Comparison of ENCODE assay signal across 1 cellular context in genomic region chr12:100437038-100437841, GRCh38.
TF ChIP-seq lines count a peak whose summit lies in the region.

No MANE protein-coding gene starts in this region.

TF ChIP-seq in HepG2, 621 proteins besides CTCF, POLR2A, EP300 and RAD21 (continued from another document and continues in another):
- TF ChIP-seq NR2F6 (IDR thresholded peaks at IDR 0.05) = peak; percentile 92
- peak; percentile 90 for TF ChIP-seq NR2F6 (CRISPR knock-in tag; IDR thresholded peaks at IDR 0.05)
- no peak for TF ChIP-seq ZFP82 (CRISPR knock-in tag; IDR thresholded peaks at IDR 0.05; ENCODE audit: borderline replicate concordance)
- TF ChIP-seq ZNF234 (CRISPR knock-in tag; conservative IDR thresholded peaks at IDR 0.05) = no peak; the same call in 1 of the 2 replicates
- no peak; the same call in 1 of the 2 replicates for TF ChIP-seq ZNF652 (CRISPR knock-in tag; IDR thresholded peaks at IDR 0.05; ENCODE audit: borderline replicate concordance, low read depth)
- no peak for TF ChIP-seq HNRNPLL (IDR thresholded peaks at IDR 0.05; ENCODE audit: low read depth, low read length, poor library complexity, severe bottlenecking)
- TF ChIP-seq ZBTB38 (CRISPR knock-in tag; IDR thresholded peaks at IDR 0.05) = no peak
- TF ChIP-seq PRPF4 (IDR thresholded peaks at IDR 0.05; ENCODE audit: low read depth, low read length, poor library complexity, severe bottlenecking) = no peak
- TF ChIP-seq ZSCAN31 (CRISPR knock-in tag; IDR thresholded peaks at IDR 0.05; ENCODE audit: low read depth) = no peak
- peak; percentile 99 for TF ChIP-seq CEBPG (CRISPR knock-in tag; IDR thresholded peaks at IDR 0.05)
- TF ChIP-seq KLF9 (CRISPR knock-in tag; IDR thresholded peaks at IDR 0.05; ENCODE audit: low read depth) = no peak
- no peak for TF ChIP-seq TBP (CRISPR knock-in tag; IDR thresholded peaks at IDR 0.05)
- TF ChIP-seq ZNF12 (CRISPR knock-in tag; IDR thresholded peaks at IDR 0.05) = no peak
- TF ChIP-seq MAZ (IDR thresholded peaks at IDR 0.05; ENCODE audit: borderline replicate concordance, low read depth, low read length) = 0 out of 2 replicates have a peak, but pooled peaks have one; percentile 27
- TF ChIP-seq MAZ (CRISPR knock-in tag; IDR thresholded peaks at IDR 0.05; ENCODE audit: low read depth) = peak; percentile 53; the same call in 1 of the 2 replicates
- peak; percentile 97 for TF ChIP-seq RXRB (CRISPR knock-in tag; IDR thresholded peaks at IDR 0.05; ENCODE audit: borderline replicate concordance)
- TF ChIP-seq ETS1 (CRISPR knock-in tag; IDR thresholded peaks at IDR 0.05) = no peak
- TF ChIP-seq KLF12 (CRISPR knock-in tag; IDR thresholded peaks at IDR 0.05; ENCODE audit: borderline replicate concordance) = peak; percentile 64; the same call in 1 of the 2 replicates
- no peak for TF ChIP-seq ZNF75D (CRISPR knock-in tag; IDR thresholded peaks at IDR 0.05; ENCODE audit: borderline replicate concordance)
- no peak for TF ChIP-seq PCBP1 (IDR thresholded peaks at IDR 0.05; ENCODE audit: borderline replicate concordance, low read depth, low read length)
- peak; percentile 51; the same call in 1 of the 2 replicates for TF ChIP-seq ZNF770 (CRISPR knock-in tag; IDR thresholded peaks at IDR 0.05)
- no peak for TF ChIP-seq MAFF (IDR thresholded peaks at IDR 0.05; ENCODE audit: low read depth, low read length)
- TF ChIP-seq ZNF431 (CRISPR knock-in tag; IDR thresholded peaks at IDR 0.05; ENCODE audit: borderline replicate concordance, low read depth) = peak; percentile 32; the same call in 1 of the 2 replicates
- TF ChIP-seq CEBPB (IDR thresholded peaks at IDR 0.05; ENCODE audit: borderline replicate concordance, low read depth, low read length) = peak; percentile 98
- peak; percentile 44 for TF ChIP-seq UBTF (CRISPR knock-in tag; IDR thresholded peaks at IDR 0.05)
- no peak for TF ChIP-seq ZKSCAN5 (CRISPR knock-in tag; IDR thresholded peaks at IDR 0.05)
- TF ChIP-seq HNF4A (CRISPR knock-in tag; IDR thresholded peaks at IDR 0.05) = peak; percentile 97
- peak; percentile 84 for TF ChIP-seq ZSCAN9 (CRISPR knock-in tag; IDR thresholded peaks at IDR 0.05; ENCODE audit: borderline replicate concordance)
- no peak for TF ChIP-seq PREB (CRISPR knock-in tag; IDR thresholded peaks at IDR 0.05)
- no peak for TF ChIP-seq CBX1 (IDR thresholded peaks at IDR 0.05; ENCODE audit: low read depth)
- TF ChIP-seq NRL (CRISPR knock-in tag; IDR thresholded peaks at IDR 0.05; ENCODE audit: borderline replicate concordance) = no peak
- peak; percentile 77; the same call in 1 of the 2 replicates for TF ChIP-seq ZNF746 (CRISPR knock-in tag; IDR thresholded peaks at IDR 0.05)
- TF ChIP-seq ATF6 (CRISPR knock-in tag; conservative IDR thresholded peaks at IDR 0.05) = no peak
- no peak for TF ChIP-seq ARHGAP35 (CRISPR knock-in tag; IDR thresholded peaks at IDR 0.05; ENCODE audit: borderline replicate concordance)
- TF ChIP-seq TSC22D2 (CRISPR knock-in tag; IDR thresholded peaks at IDR 0.05; ENCODE audit: borderline replicate concordance) = peak; percentile 83; the same call in 1 of the 2 replicates
- TF ChIP-seq ARID3A (IDR thresholded peaks at IDR 0.05; ENCODE audit: low read depth, low read length) = peak; percentile 85
- peak; percentile 61; the same call in 1 of the 2 replicates for TF ChIP-seq ATF7-NPFF (CRISPR knock-in tag; IDR thresholded peaks at IDR 0.05; ENCODE audit: low read depth)
- TF ChIP-seq ZNF619 (CRISPR knock-in tag; IDR thresholded peaks at IDR 0.05) = no peak
- no peak for TF ChIP-seq DMAP1 (CRISPR knock-in tag; IDR thresholded peaks at IDR 0.05)
- no peak for TF ChIP-seq NPAS2 (CRISPR knock-in tag; IDR thresholded peaks at IDR 0.05; ENCODE audit: borderline replicate concordance)
- TF ChIP-seq MIXL1 (CRISPR knock-in tag; IDR thresholded peaks at IDR 0.05) = peak; percentile 99
- TF ChIP-seq HIVEP1 (CRISPR knock-in tag; IDR thresholded peaks at IDR 0.05) = no peak
- TF ChIP-seq NFYB (CRISPR knock-in tag; IDR thresholded peaks at IDR 0.05) = no peak
- peak; percentile 72; the same call in 1 of the 2 replicates for TF ChIP-seq ZNF564 (CRISPR knock-in tag; IDR thresholded peaks at IDR 0.05)
- no peak for TF ChIP-seq RBM22 (optimal IDR thresholded peaks at IDR 0.05; ENCODE audit: low read length)
- TF ChIP-seq PPARG (CRISPR knock-in tag; conservative IDR thresholded peaks at IDR 0.05) = peak; percentile 92
- TF ChIP-seq ZNF503 (CRISPR knock-in tag; IDR thresholded peaks at IDR 0.05) = peak; percentile 94
- no peak for TF ChIP-seq TERF1 (CRISPR knock-in tag; IDR thresholded peaks at IDR 0.05)
- TF ChIP-seq MED13 (CRISPR knock-in tag; IDR thresholded peaks at IDR 0.05) = peak; percentile 97
- no peak for TF ChIP-seq ZNF432 (CRISPR knock-in tag; IDR thresholded peaks at IDR 0.05; ENCODE audit: borderline replicate concordance)
- TF ChIP-seq HHEX (CRISPR knock-in tag; IDR thresholded peaks at IDR 0.05) = peak; percentile 84
- TF ChIP-seq TRAFD1 (CRISPR knock-in tag; IDR thresholded peaks at IDR 0.05; ENCODE audit: borderline replicate concordance) = no peak
- TF ChIP-seq MAFG (CRISPR knock-in tag; IDR thresholded peaks at IDR 0.05) = no peak
- no peak for TF ChIP-seq ZNF543 (CRISPR knock-in tag; IDR thresholded peaks at IDR 0.05)
- TF ChIP-seq TOPORS (CRISPR knock-in tag; IDR thresholded peaks at IDR 0.05) = 0 out of 2 replicates have a peak, but pooled peaks have one; percentile 41
